1 cellular context compared by ENCODE assay signal in the genomic region with DNA sequence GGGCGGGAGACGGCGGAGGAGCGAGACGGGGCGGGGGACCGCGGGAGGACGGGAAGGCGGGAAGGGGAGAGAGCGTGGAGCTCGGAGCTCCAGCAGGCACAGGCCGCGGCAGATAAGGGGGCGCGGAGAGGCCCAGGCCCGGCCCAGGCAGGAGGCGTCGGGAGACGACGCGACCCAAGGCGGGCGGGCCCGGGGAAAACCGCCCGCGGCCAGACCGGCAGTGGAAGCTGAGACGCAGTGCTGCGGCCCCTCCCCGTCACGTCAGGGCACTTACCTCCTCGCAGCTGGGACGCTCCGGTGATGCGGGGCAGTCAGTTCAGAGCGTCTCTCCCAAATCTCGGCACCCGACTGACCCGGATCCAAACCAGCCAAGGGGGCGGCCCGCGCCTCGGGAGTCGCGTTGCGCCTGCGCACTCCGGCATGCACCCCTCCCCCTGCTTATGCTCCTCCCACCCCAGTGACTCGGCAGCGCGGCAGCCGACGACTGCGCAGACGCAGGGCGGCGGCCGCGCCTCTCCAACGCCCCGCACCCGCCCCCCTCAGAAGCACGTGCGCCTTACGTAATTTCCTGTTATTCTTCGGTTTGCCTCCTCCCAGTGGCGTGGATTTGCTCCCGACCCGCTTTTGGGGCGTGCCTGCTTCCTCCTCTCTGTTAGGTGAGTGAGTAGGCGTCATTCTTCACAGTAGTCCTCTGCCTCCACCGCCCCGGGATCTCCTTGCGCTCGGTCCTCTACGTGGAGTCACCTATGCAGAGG.
TF ChIP-seq lines count a peak whose summit lies in the region.

Gene OSER1, minus strand, starts transcription at position 350 of the 755 bp plus-strand sequence. CDS start 3,814 bp downstream, outside the sequence.

TF ChIP-seq in K562, 482 proteins besides CTCF, POLR2A, EP300 and RAD21 (continued from another document and continues in another):
- TF ChIP-seq, protein P1, sequence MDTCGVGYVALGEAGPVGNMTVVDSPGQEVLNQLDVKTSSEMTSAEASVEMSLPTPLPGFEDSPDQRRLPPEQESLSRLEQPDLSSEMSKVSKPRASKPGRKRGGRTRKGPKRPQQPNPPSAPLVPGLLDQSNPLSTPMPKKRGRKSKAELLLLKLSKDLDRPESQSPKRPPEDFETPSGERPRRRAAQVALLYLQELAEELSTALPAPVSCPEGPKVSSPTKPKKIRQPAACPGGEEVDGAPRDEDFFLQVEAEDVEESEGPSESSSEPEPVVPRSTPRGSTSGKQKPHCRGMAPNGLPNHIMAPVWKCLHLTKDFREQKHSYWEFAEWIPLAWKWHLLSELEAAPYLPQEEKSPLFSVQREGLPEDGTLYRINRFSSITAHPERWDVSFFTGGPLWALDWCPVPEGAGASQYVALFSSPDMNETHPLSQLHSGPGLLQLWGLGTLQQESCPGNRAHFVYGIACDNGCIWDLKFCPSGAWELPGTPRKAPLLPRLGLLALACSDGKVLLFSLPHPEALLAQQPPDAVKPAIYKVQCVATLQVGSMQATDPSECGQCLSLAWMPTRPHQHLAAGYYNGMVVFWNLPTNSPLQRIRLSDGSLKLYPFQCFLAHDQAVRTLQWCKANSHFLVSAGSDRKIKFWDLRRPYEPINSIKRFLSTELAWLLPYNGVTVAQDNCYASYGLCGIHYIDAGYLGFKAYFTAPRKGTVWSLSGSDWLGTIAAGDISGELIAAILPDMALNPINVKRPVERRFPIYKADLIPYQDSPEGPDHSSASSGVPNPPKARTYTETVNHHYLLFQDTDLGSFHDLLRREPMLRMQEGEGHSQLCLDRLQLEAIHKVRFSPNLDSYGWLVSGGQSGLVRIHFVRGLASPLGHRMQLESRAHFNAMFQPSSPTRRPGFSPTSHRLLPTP (IDR thresholded peaks at IDR 0.05; ENCODE audit: borderline replicate concordance, extremely low read depth, insufficient read length) = no peak
- 0 out of 2 replicates have a peak, but pooled peaks have one; percentile 7 for TF ChIP-seq DNMT1 (IDR thresholded peaks at IDR 0.05)
- peak; percentile 93 for TF ChIP-seq NR2C2 (CRISPR knock-in tag; IDR thresholded peaks at IDR 0.05)
- peak; percentile 99 for TF ChIP-seq NR2C2 (tag; IDR thresholded peaks at IDR 0.05)
- TF ChIP-seq, protein P2, sequence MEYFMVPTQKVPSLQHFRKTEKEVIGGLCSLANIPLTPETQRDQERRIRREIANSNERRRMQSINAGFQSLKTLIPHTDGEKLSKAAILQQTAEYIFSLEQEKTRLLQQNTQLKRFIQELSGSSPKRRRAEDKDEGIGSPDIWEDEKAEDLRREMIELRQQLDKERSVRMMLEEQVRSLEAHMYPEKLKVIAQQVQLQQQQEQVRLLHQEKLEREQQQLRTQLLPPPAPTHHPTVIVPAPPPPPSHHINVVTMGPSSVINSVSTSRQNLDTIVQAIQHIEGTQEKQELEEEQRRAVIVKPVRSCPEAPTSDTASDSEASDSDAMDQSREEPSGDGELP (CRISPR knock-in tag; IDR thresholded peaks at IDR 0.05; ENCODE audit: borderline replicate concordance) = peak; percentile 93
- peak; percentile 86 for TF ChIP-seq EP400 (IDR thresholded peaks at IDR 0.05)
- TF ChIP-seq GABPA (tag; conservative IDR thresholded peaks at IDR 0.05; ENCODE audit: low read depth) = peak; percentile 95
- TF ChIP-seq CBX3 (IDR thresholded peaks at IDR 0.05; ENCODE audit: borderline replicate concordance in 1 of 2, low read length in 2 of 2) = 0 out of 3 replicates have a peak, but pooled peaks of 1 of the 2 experiments have one; percentile 64
- TF ChIP-seq, protein P3, sequence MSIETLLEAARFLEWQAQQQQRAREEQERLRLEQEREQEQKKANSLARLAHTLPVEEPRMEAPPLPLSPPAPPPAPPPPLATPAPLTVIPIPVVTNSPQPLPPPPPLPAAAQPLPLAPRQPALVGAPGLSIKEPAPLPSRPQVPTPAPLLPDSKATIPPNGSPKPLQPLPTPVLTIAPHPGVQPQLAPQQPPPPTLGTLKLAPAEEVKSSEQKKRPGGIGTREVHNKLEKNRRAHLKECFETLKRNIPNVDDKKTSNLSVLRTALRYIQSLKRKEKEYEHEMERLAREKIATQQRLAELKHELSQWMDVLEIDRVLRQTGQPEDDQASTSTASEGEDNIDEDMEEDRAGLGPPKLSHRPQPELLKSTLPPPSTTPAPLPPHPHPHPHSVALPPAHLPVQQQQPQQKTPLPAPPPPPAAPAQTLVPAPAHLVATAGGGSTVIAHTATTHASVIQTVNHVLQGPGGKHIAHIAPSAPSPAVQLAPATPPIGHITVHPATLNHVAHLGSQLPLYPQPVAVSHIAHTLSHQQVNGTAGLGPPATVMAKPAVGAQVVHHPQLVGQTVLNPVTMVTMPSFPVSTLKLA (conservative IDR thresholded peaks at IDR 0.05) = peak; percentile 100
- TF ChIP-seq POLR2AphosphoS5 (IDR thresholded peaks at IDR 0.05; ENCODE audit: control insufficient read depth, insufficient read depth, low read depth, low read length) = peak; percentile 47
- TF ChIP-seq ELK3 (CRISPR knock-in tag; IDR thresholded peaks at IDR 0.05) = no peak
- no peak for TF ChIP-seq ZNF274 (IDR thresholded peaks at IDR 0.05; ENCODE audit: borderline replicate concordance, low read depth, low read length)
- TF ChIP-seq, protein P4, sequence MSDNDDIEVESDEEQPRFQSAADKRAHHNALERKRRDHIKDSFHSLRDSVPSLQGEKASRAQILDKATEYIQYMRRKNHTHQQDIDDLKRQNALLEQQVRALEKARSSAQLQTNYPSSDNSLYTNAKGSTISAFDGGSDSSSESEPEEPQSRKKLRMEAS (CRISPR knock-in tag; IDR thresholded peaks at IDR 0.05) = peak; percentile 90
- no peak for TF ChIP-seq ZFP1 (CRISPR knock-in tag; IDR thresholded peaks at IDR 0.05)
- TF ChIP-seq ZNF696 (CRISPR knock-in tag; conservative IDR thresholded peaks at IDR 0.05) = no peak
- peak; percentile 68; the same call in 1 of the 2 replicates for TF ChIP-seq ELF1 (tag; IDR thresholded peaks at IDR 0.05)
- no peak for TF ChIP-seq NCOA2 (IDR thresholded peaks at IDR 0.05; ENCODE audit: partially characterized antibody in 2 of 2)
- peak; percentile 51 for TF ChIP-seq PHF20 (IDR thresholded peaks at IDR 0.05; ENCODE audit: partially characterized antibody)
- no peak for TF ChIP-seq STAT5B (CRISPR knock-in tag; IDR thresholded peaks at IDR 0.05)
- TF ChIP-seq CHCHD3 (CRISPR knock-in tag; IDR thresholded peaks at IDR 0.05) = no peak
- TF ChIP-seq, protein P5, sequence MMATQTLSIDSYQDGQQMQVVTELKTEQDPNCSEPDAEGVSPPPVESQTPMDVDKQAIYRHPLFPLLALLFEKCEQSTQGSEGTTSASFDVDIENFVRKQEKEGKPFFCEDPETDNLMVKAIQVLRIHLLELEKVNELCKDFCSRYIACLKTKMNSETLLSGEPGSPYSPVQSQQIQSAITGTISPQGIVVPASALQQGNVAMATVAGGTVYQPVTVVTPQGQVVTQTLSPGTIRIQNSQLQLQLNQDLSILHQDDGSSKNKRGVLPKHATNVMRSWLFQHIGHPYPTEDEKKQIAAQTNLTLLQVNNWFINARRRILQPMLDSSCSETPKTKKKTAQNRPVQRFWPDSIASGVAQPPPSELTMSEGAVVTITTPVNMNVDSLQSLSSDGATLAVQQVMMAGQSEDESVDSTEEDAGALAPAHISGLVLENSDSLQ (IDR thresholded peaks at IDR 0.05) = peak; percentile 33
- peak; percentile 97 for TF ChIP-seq MYC (IDR thresholded peaks at IDR 0.05; ENCODE audit: low read depth, low read length)
- TF ChIP-seq MYC (CRISPR knock-in tag; IDR thresholded peaks at IDR 0.05; ENCODE audit: borderline replicate concordance, low read depth) = no peak
- TF ChIP-seq, protein P6, sequence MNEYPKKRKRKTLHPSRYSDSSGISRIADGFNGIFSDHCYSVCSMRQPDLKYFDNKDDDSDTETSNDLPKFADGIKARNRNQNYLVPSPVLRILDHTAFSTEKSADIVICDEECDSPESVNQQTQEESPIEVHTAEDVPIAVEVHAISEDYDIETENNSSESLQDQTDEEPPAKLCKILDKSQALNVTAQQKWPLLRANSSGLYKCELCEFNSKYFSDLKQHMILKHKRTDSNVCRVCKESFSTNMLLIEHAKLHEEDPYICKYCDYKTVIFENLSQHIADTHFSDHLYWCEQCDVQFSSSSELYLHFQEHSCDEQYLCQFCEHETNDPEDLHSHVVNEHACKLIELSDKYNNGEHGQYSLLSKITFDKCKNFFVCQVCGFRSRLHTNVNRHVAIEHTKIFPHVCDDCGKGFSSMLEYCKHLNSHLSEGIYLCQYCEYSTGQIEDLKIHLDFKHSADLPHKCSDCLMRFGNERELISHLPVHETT (CRISPR knock-in tag; conservative IDR thresholded peaks at IDR 0.05 in 1 of 2, IDR thresholded peaks at IDR 0.05 in 1 of 2) = peak in 1 of 2 experiments; percentile 32; a peak in 1 of 4 replicates
- no peak for TF ChIP-seq ETV5 (CRISPR knock-in tag; IDR thresholded peaks at IDR 0.05; ENCODE audit: low read depth)
- peak; percentile 84 for TF ChIP-seq RAD51 (IDR thresholded peaks at IDR 0.05; ENCODE audit: borderline replicate concordance, low read depth)
- TF ChIP-seq POLR2G (IDR thresholded peaks at IDR 0.05; ENCODE audit: low read depth, low read length) = peak; percentile 87
- TF ChIP-seq ZNF79 (CRISPR knock-in tag; IDR thresholded peaks at IDR 0.05; ENCODE audit: low read depth) = no peak
- peak; percentile 69; the same call in 1 of the 2 replicates for TF ChIP-seq MXI1 (IDR thresholded peaks at IDR 0.05; ENCODE audit: low read depth, low read length)
- TF ChIP-seq POLR2AphosphoS2 (IDR thresholded peaks at IDR 0.05; ENCODE audit: low read length) = no peak
- no peak for TF ChIP-seq ZNF121 (CRISPR knock-in tag; conservative IDR thresholded peaks at IDR 0.05)
- TF ChIP-seq ZNF311 (CRISPR knock-in tag; IDR thresholded peaks at IDR 0.05) = no peak
- TF ChIP-seq EGR1 (conservative IDR thresholded peaks at IDR 0.05) = peak; percentile 89
- no peak for TF ChIP-seq GATAD2B (IDR thresholded peaks at IDR 0.05; ENCODE audit: borderline replicate concordance)
- TF ChIP-seq KAT7 (CRISPR knock-in tag; IDR thresholded peaks at IDR 0.05; ENCODE audit: borderline replicate concordance) = no peak
- no peak for TF ChIP-seq HNRNPK (IDR thresholded peaks at IDR 0.05; ENCODE audit: low read depth, low read length, poor library complexity, severe bottlenecking)
- peak; percentile 67; the same call in 1 of the 2 replicates for TF ChIP-seq HMGXB4 (CRISPR knock-in tag; IDR thresholded peaks at IDR 0.05)
- no peak for TF ChIP-seq ZZZ3 (IDR thresholded peaks at IDR 0.05)
- TF ChIP-seq FOXK2 (conservative IDR thresholded peaks at IDR 0.05 in 1 of 2, IDR thresholded peaks at IDR 0.05 in 1 of 2; ENCODE audit: low read depth in 2 of 2) = peak; percentile 98 to 99
- no peak for TF ChIP-seq ZNF561 (CRISPR knock-in tag; conservative IDR thresholded peaks at IDR 0.05)
- no peak for TF ChIP-seq RERE (CRISPR knock-in tag; IDR thresholded peaks at IDR 0.05; ENCODE audit: borderline replicate concordance)
- TF ChIP-seq XRCC4 (IDR thresholded peaks at IDR 0.05; ENCODE audit: extremely low read depth, insufficient read depth, insufficient read length) = no peak
- no peak for TF ChIP-seq CSDE1 (IDR thresholded peaks at IDR 0.05)
